9 cellular contexts compared by ENCODE assay signal in genomic region chr20:1212607-1213396, GRCh38. TPM values are rescaled to one million over a fixed set of nuclear protein-coding genes. Genes with fewer than 3 reads are reported as not detected.
A peak's percentile ranks its signal among the peaks of the same experiment; 100 is the strongest.
DNase-seq lines count a peak whose midpoint lies in the region; ATAC-seq and TF ChIP-seq lines count a peak whose summit lies in the region.
"Had no signal": no experiment of that assay in that cellular context is flagged by ENCODE, and none has a peak within 500 bp of the region (broad histone marks: within the 10 kb centered on the region; RNA-seq: fewer than 3 reads in every experiment).

No MANE protein-coding gene starts in this region.

- no TSS peak for BruUV-seq in A673 (replicated peaks; lab: Mats Ljungman, UMichigan)

- intact Hi-C loops in A673 (cut with micrococcal nuclease; ENCODE audit: unreplicated experiment) = loop anchor here (5.0 kb wide), 2 partner anchors 106 to 396 kb away; no protein-coding TSS in a partner anchor

- H3K27me3 ChIP-seq in A673 (replicated peaks; ENCODE audit: insufficient read depth, low read depth, low read length, poor library complexity) (no peaks in the 10 kb centered on the region), parathyroid adenoma (ENCODE audit: control insufficient read depth, insufficient read depth, low read length) (no peaks in the 10 kb centered on the region)

- H3K9me3 ChIP-seq in A673 (ENCODE audit: low read depth, low read length, poor library complexity, severe bottlenecking) (no peaks in the 10 kb centered on the region), parathyroid adenoma (ENCODE audit: control insufficient read depth, low read length) (no peaks in the 10 kb centered on the region)

- DNase-seq in A673 (ENCODE audit: low spot score) (peak; percentile 84), LoVo (ENCODE audit: low spot score) (peak; percentile 71), SK-N-DZ (ENCODE audit: low spot score) (peak; percentile 72), glomerular visceral epithelial cell (ENCODE audit: extremely low spot score) (peak; percentile 74), ureter (ENCODE audit: low spot score) (peak; percentile 79)
- peak; percentile 80 for DNase-seq in activated naive CD4-positive, alpha-beta T cell treated with anti-CD3 and anti-CD28 coated beads, Interleukin-2, amount 10 ng/mL, durations not matched to agents 7 days and 5 days

- no peak overlapping the region for H3K4me3 Mint-ChIP-seq in activated naive CD4-positive, alpha-beta T cell treated with anti-CD3 and anti-CD28 coated beads, Interleukin-2, amount 10 ng/mL, durations not matched to agents 7 days and 5 days

- POLR2A ChIA-PET in A673 (lab: Charles Lee; ENCODE audit: low non-redundant PET) = no interaction called here

- peaks cover 46% of the 10 kb centered on the region for H3K4me1 Mint-ChIP-seq in activated naive CD4-positive, alpha-beta T cell treated with anti-CD3 and anti-CD28 coated beads, Interleukin-2, amount 10 ng/mL, durations not matched to agents 7 days and 5 days

- H3K9ac ChIP-seq in parathyroid adenoma = no peak overlapping the region

- no peaks in the 10 kb centered on the region for H3K79me2 ChIP-seq in parathyroid adenoma

- peaks cover 21% of the 10 kb centered on the region for H3K27me3 Mint-ChIP-seq in activated naive CD4-positive, alpha-beta T cell treated with anti-CD3 and anti-CD28 coated beads, Interleukin-2, amount 10 ng/mL, durations not matched to agents 7 days and 5 days

- H3K4me3 ChIP-seq in A673 (ENCODE audit: low read depth, low read length, poor library complexity, severe bottlenecking) (no peak overlapping the region), parathyroid adenoma (ENCODE audit: low read depth, low read length) (no peak overlapping the region)

- peaks cover 5% of the 10 kb centered on the region for H3K4me1 ChIP-seq in A673 (ENCODE audit: insufficient read depth, low read length, poor library complexity, severe bottlenecking)
- no peaks in the 10 kb centered on the region for H3K4me1 ChIP-seq in parathyroid adenoma

- H3K36me3 Mint-ChIP-seq in activated naive CD4-positive, alpha-beta T cell treated with anti-CD3 and anti-CD28 coated beads, Interleukin-2, amount 10 ng/mL, durations not matched to agents 7 days and 5 days = peaks cover under 1% of the 10 kb centered on the region

- H2AFZ ChIP-seq in parathyroid adenoma = peak overlapping the region; percentile 69

- H3K27ac Mint-ChIP-seq in activated naive CD4-positive, alpha-beta T cell treated with anti-CD3 and anti-CD28 coated beads, Interleukin-2, amount 10 ng/mL, durations not matched to agents 7 days and 5 days = no peak overlapping the region

- H3K9me3 Mint-ChIP-seq in activated naive CD4-positive, alpha-beta T cell treated with anti-CD3 and anti-CD28 coated beads, Interleukin-2, amount 10 ng/mL, durations not matched to agents 7 days and 5 days = no peaks in the 10 kb centered on the region

- CTCF ChIA-PET in A673 (lab: Charles Lee) = interaction anchor here (0.9 to 1.3 kb wide), 4 partner anchors 104 to 394 kb away, joined by 3 to 4 read pairs (median 3); no protein-coding TSS in a partner anchor
- CTCF ChIA-PET in activated naive CD4-positive, alpha-beta T cell treated with anti-CD3 and anti-CD28 coated beads, Interleukin-2, amount 10 ng/mL, durations not matched to agents 7 days and 5 days (lab: Charles Lee) = interaction anchor here (0.5 to 3.1 kb wide), 25 partner anchors 10 to 665 kb away, joined by 3 to 17 read pairs (median 4); partner anchors contain the start of genes C20orf202 and RAD21L1

- H3K36me3 ChIP-seq in A673 (ENCODE audit: insufficient read depth, low read length, poor library complexity, severe bottlenecking) (no peaks in the 10 kb centered on the region), parathyroid adenoma (ENCODE audit: control insufficient read depth, insufficient read depth, low read length) (no peaks in the 10 kb centered on the region)

- H3K27ac ChIP-seq in A673 (ENCODE audit: low read depth, low read length, poor library complexity, severe bottlenecking) (no peak overlapping the region), parathyroid adenoma (no peak overlapping the region)

- ATAC-seq in GM18861 (IDR thresholded peaks at IDR 0.05; ENCODE audit: unreplicated experiment) = peak; percentile 60

- peak overlapping the region; percentile 25 for H3K4me2 ChIP-seq in parathyroid adenoma (ENCODE audit: low read length)

- peak; percentile 87 for TF ChIP-seq CTCF in A673 (conservative IDR thresholded peaks at IDR 0.05; ENCODE audit: low read depth, low read length)
- peak; percentile 69 for TF ChIP-seq CTCF in parathyroid adenoma (IDR thresholded peaks at IDR 0.05)

RNA-seq across cellular contexts. Expression of gene C20orf202, which starts 9.5 kb away (rescaled TPM):
- total RNA-seq in A673 (2021) (not detected in 2 replicates), ureter (1.2 TPM)
- not detected in 2 replicates for polyA plus RNA-seq in SK-N-DZ (2014; cell fraction: cytosol; rRNA removed)
- polyA plus RNA-seq in SK-N-DZ (2014; cell fraction: nucleus; rRNA removed) = not detected in 2 replicates

RNA-seq across cellular contexts. Expression of gene RAD21L1, which starts 13.0 kb away (rescaled TPM):
- total RNA-seq in A673 (2021) (not detected in 2 replicates), ureter (not detected)
- not detected in 2 replicates for polyA plus RNA-seq in SK-N-DZ (2014; cell fraction: cytosol; rRNA removed)
- not detected in 2 replicates for polyA plus RNA-seq in SK-N-DZ (2014; cell fraction: nucleus; rRNA removed)
- total RNA-seq: urinary bladder had no signal
- polyA plus RNA-seq: urinary bladder had no signal

RNA-seq across cellular contexts. Expression of gene TMEM74B, which starts 28.0 kb away (rescaled TPM):
- 0.31 TPM in 1 of 2 replicates, not detected in the other for total RNA-seq in A673 (2021)
- 4.3 and 6.5 TPM in 2 replicates for polyA plus RNA-seq in SK-N-DZ (2014; cell fraction: cytosol; rRNA removed)
- 61.7 and 64.2 TPM in 2 replicates for polyA plus RNA-seq in SK-N-DZ (2014; cell fraction: nucleus; rRNA removed)
- total RNA-seq in ureter = 3.6 TPM

RNA-seq across cellular contexts. Expression of gene SNPH, which starts 53.3 kb away (rescaled TPM):
- total RNA-seq in A673 (2021) = 0.43 and 0.81 TPM in 2 replicates
- polyA plus RNA-seq in SK-N-DZ (2014; cell fraction: cytosol; rRNA removed) = 4.7 and 5.5 TPM in 2 replicates
- 7.0 and 10.6 TPM in 2 replicates for polyA plus RNA-seq in SK-N-DZ (2014; cell fraction: nucleus; rRNA removed)
- total RNA-seq in ureter = 6.0 TPM
